8 cellular contexts compared by ENCODE assay signal in genomic region chr5:17217421-17218352, GRCh38. TPM values are rescaled to one million over a fixed set of nuclear protein-coding genes. Genes with fewer than 3 reads are reported as not detected.
DNase-seq lines count a peak whose midpoint lies in the region; ATAC-seq, FAIRE-seq and TF ChIP-seq lines count a peak whose summit lies in the region.

A gene with protein sequence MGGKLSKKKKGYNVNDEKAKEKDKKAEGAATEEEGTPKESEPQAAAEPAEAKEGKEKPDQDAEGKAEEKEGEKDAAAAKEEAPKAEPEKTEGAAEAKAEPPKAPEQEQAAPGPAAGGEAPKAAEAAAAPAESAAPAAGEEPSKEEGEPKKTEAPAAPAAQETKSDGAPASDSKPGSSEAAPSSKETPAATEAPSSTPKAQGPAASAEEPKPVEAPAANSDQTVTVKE (plus strand): TSS chr5:17217631. CDS start chr5:17275217, 57,586 bp downstream.

- intact Hi-C loops in GM12878 (cut with micrococcal nuclease; ENCODE audit: unreplicated experiment), result loop anchor here (2.0 to 10.0 kb wide), 5 partner anchors 61 to 895 kb away; no protein-coding TSS in a partner anchor

- H3K4me3 ChIP-seq in Peyer's patch, result peak within 1 kb of the TSS; percentile 51 to 94 (median 58)
- peak within 1 kb of the TSS; percentile 85 for H3K4me3 ChIP-seq in GM12878
- H3K4me3 ChIP-seq in iPS DF 6.9 (ENCODE audit: low read length), result peak within 1 kb of the TSS; percentile 86
- peak within 1 kb of the TSS; percentile 95 for H3K4me3 ChIP-seq in retinal pigment epithelial cell (ENCODE audit: low read length)
- no peak within 1 kb of the TSS for H3K4me3 ChIP-seq in SJCRH30

- H3K27me3 ChIP-seq in Peyer's patch (peaks cover 0 to 12% of the 10 kb centered on the region in 2 donors), GM12878 (replicated peaks in 1 of 2; ENCODE audit: control insufficient read depth in 2 of 2, insufficient read depth in 2 of 2, low read length in 1 of 2) (no peaks in the 10 kb centered on the region), iPS DF 6.9 (ENCODE audit: control insufficient read depth, insufficient read depth, low read length) (no peaks in the 10 kb centered on the region), SJCRH30 (no peaks in the 10 kb centered on the region)

- ATAC-seq in GM19397 (IDR thresholded peaks at IDR 0.05; ENCODE audit: unreplicated experiment) (peak; percentile 45), HG03520 (IDR thresholded peaks at IDR 0.05; ENCODE audit: unreplicated experiment) (peak; percentile 29), GM12878 (peak; percentile 21)

- RAD21 ChIA-PET in GM12878 (lab: Charles Lee; ENCODE audit: unreplicated experiment), result interaction anchor here (0.6 to 5.5 kb wide), 20 partner anchors 8 to 1091 kb away, joined by 3 to 123 read pairs (median 6); no protein-coding TSS in a partner anchor

- in situ Hi-C loops in GM12878 (cut with MboI), result loop anchor here (5.0 to 10.0 kb wide), 2 partner anchors 897 to 1090 kb away; no protein-coding TSS in a partner anchor

- H3K27ac ChIP-seq in Peyer's patch (peak within 1 kb of the TSS; percentile 57 to 94 (median 72)), GM12878 (ENCODE audit: control insufficient read depth, insufficient read depth) (peak within 1 kb of the TSS; percentile 43), iPS DF 6.9 (ENCODE audit: low read length) (no peak within 1 kb of the TSS), SJCRH30 (no peak within 1 kb of the TSS)

- peak within 1 kb of the TSS; percentile 82 for H3K9ac ChIP-seq in GM12878 (ENCODE audit: control insufficient read depth, insufficient read depth, low read length)

- H3K36me3 ChIP-seq in Peyer's patch (no peaks in the 10 kb centered on the region), GM12878 (ENCODE audit: control insufficient read depth in 2 of 2, insufficient read depth in 2 of 2, low read length in 1 of 2) (no peaks in the 10 kb centered on the region), iPS DF 6.9 (ENCODE audit: control insufficient read depth, insufficient read depth, low read length) (no peaks in the 10 kb centered on the region), SJCRH30 (no peaks in the 10 kb centered on the region)

- TF ChIP-seq POLR2A in Peyer's patch (IDR thresholded peaks at IDR 0.05) (peak in 1 of 2 donors; percentile 14), GM12878 (IDR thresholded peaks at IDR 0.05; ENCODE audit: low read depth, low read length) (peak; percentile 94)

- H4K20me1 ChIP-seq in GM12878 (ENCODE audit: control insufficient read depth, insufficient read depth), result no peaks in the 10 kb centered on the region

- TF ChIP-seq RAD21 in GM12878 (IDR thresholded peaks at IDR 0.05; ENCODE audit: insufficient read depth, low read depth, low read length), result no peak

- no peak for TF ChIP-seq CTCF in Peyer's patch (IDR thresholded peaks at IDR 0.05)
- no peak for TF ChIP-seq CTCF in GM12878 (IDR thresholded peaks at IDR 0.05 in 2 of 3, conservative IDR thresholded peaks at IDR 0.05 in 1 of 3; ENCODE audit: control insufficient read depth in 2 of 3, extremely low read depth in 1 of 3, insufficient read depth in 1 of 3, low read depth in 3 of 3, low read length in 3 of 3)
- TF ChIP-seq CTCF in retinal pigment epithelial cell (conservative IDR thresholded peaks at IDR 0.05; ENCODE audit: low read depth, low read length), result no peak

- 2% methylated on average over 36 of the region's 93 CpGs for WGBS in GM12878 (ENCODE audit: insufficient coverage, insufficient replicate concordance, low lambda C conversion rate, missing lambda C conversion rate)
- WGBS in iPS DF 6.9 (ENCODE audit: insufficient coverage, insufficient read length), result no CpG with 5 or more reads among the region's 93 CpGs

- H3K4me2 ChIP-seq in GM12878 (ENCODE audit: control insufficient read depth, insufficient read depth), result peak within 1 kb of the TSS; percentile 91

- peaks cover 49% of the 10 kb centered on the region for H3K79me2 ChIP-seq in GM12878 (ENCODE audit: control insufficient read depth, insufficient read depth, low read length)

- POLR2A ChIA-PET in GM12878 (lab: Charles Lee), result interaction anchor here (1.0 to 1.2 kb wide), 2 partner anchors 40 to 65 kb away, joined by 3 to 4 read pairs; no protein-coding TSS in a partner anchor

- CTCF ChIA-PET in GM12878 (lab: Yijun Ruan, JAX), result interaction anchor here (1.2 to 5.8 kb wide), 13 partner anchors 9 to 1099 kb away, joined by 4 to 132 read pairs (median 24); no protein-coding TSS in a partner anchor

- BruUV-seq in GM12878 (replicated peaks; lab: Mats Ljungman, UMichigan), result no TSS peak

- no peak for FAIRE-seq in GM12878 (lab: Jason Lieb, UNC)

- peak within 1 kb of the TSS; percentile 52 for H2AFZ ChIP-seq in GM12878 (ENCODE audit: control insufficient read depth, low read depth, low read length)

- DNase-seq in COLO668 (lab: John Stamatoyannopoulos, UW; ENCODE audit: unreplicated experiment), result peak; percentile 47
- peak; percentile 60 to 90 (median 85) for DNase-seq in Peyer's patch
- DNase-seq in GM12878 (ENCODE audit: low read depth, low spot score), result no peak
- no peak for DNase-seq in iPS DF 6.9 (ENCODE audit: low read depth, low spot score)
- no peak for DNase-seq in retinal pigment epithelial cell (ENCODE audit: low read depth)
- no peak for DNase-seq in SJCRH30

- H3K4me1 ChIP-seq in Peyer's patch (peaks cover 0 to 6% (median 0%) of the 10 kb centered on the region in 4 donors), GM12878 (ENCODE audit: control insufficient read depth, insufficient read depth, low read length) (peaks cover 9% of the 10 kb centered on the region), iPS DF 6.9 (ENCODE audit: control insufficient read depth, insufficient read depth, low read length) (peaks cover 2% of the 10 kb centered on the region; the same call in 1 of the 2 replicates), SJCRH30 (no peaks in the 10 kb centered on the region)

- H3K9me3 ChIP-seq in Peyer's patch (no peaks in the 10 kb centered on the region), GM12878 (replicated peaks; ENCODE audit: control insufficient read depth, insufficient read depth, low read length) (no peaks in the 10 kb centered on the region), iPS DF 6.9 (ENCODE audit: control insufficient read depth, insufficient read depth, low read length) (no peaks in the 10 kb centered on the region), SJCRH30 (replicated peaks) (no peaks in the 10 kb centered on the region)

- SMC1A ChIA-PET in GM12878 (lab: Charles Lee; ENCODE audit: uncharacterized antibody, unreplicated experiment), result interaction anchor here (1.5 to 6.0 kb wide), 14 partner anchors 9 to 1097 kb away, joined by 3 to 107 read pairs (median 13); no protein-coding TSS in a partner anchor

- no peak for TF ChIP-seq EP300 in GM12878 (IDR thresholded peaks at IDR 0.05; ENCODE audit: borderline replicate concordance in 1 of 2, control insufficient read depth in 1 of 2, low read depth in 2 of 2, low read length in 2 of 2)

TF ChIP-seq in GM12878, 131 proteins besides CTCF, POLR2A, EP300 and RAD21 (continues in another document):
- peak; percentile 81; the same call in 1 of the 2 replicates for TF ChIP-seq POLR2AphosphoS2 (IDR thresholded peaks at IDR 0.05; ENCODE audit: low read depth, low read length)
- TF ChIP-seq BHLHE40 (IDR thresholded peaks at IDR 0.05; ENCODE audit: borderline replicate concordance in 1 of 2, low read depth in 2 of 2, low read length in 1 of 2), result peak in 1 of 2 experiments; percentile 41; a peak in 1 of 4 replicates
- peak; percentile 60; the same call in 1 of the 2 replicates for TF ChIP-seq SMAD5 (IDR thresholded peaks at IDR 0.05; ENCODE audit: low read depth)
- TF ChIP-seq MXI1 (IDR thresholded peaks at IDR 0.05; ENCODE audit: low read depth, low read length), result peak; percentile 43; the same call in 1 of the 2 replicates
- TF ChIP-seq MYB (IDR thresholded peaks at IDR 0.05; ENCODE audit: borderline replicate concordance, low read depth, low read length), result no peak
- peak; percentile 93 for TF ChIP-seq LARP7 (IDR thresholded peaks at IDR 0.05)

RNA-seq across cellular contexts. Expression of the gene that starts here (rescaled TPM):
- total RNA-seq in Peyer's patch (10 to 100 TPM in 1 of 4 donors, 1 to 10 TPM in 2, not detected in 1; 6.7 to 39.6 (median 8.0) TPM), GM12878 (2014; rRNA removed) (123 and 126 TPM in 2 replicates), GM12878 (2014; rRNA removed; fragmentation: Illumina TruSeq; extraction: Trizol) (68.8 and 73.9 TPM in 2 replicates), GM12878 (2021) (190 and 193 TPM in 2 replicates)
- 26.2 and 27.4 TPM in 2 replicates for total RNA-seq in GM12878 (2013; cell fraction: nucleolus; rRNA removed)
- polyA plus RNA-seq in GM12878 (2011; ENCODE audit: low read depth), result 50.3 TPM
- polyA plus RNA-seq in GM12878 (2011; rRNA removed) (158 and 181 TPM in 2 replicates), GM12878 (2014; fragmentation: Illumina TruSeq; extraction: Trizol) (159 and 169 TPM in 2 replicates), GM12878 (2014; fragmentation: Nextera tagmentation; extraction: Ambion mirVana) (10 to 100 TPM; 27.3 to 57.5 TPM), GM12878 (2014; rRNA removed) (185 and 209 TPM in 2 replicates), GM12878 (2016; fragmentation: Nextera tagmentation; extraction: Ambion mirVana) (10 to 100 TPM; 59.0 to 78.7 TPM)
- 95.6 and 98.7 TPM in 2 replicates for polyA plus RNA-seq in GM12878 (2011; cell fraction: cytosol; rRNA removed)
- polyA plus RNA-seq in GM12878 (2011; cell fraction: nucleus; rRNA removed), result 22.4 and 34.3 TPM in 2 replicates
- 66.9 and 79.5 TPM in 2 replicates for polyA plus RNA-seq in GM12878 (2012)
- 28.4 and 35.5 TPM in 2 replicates for polyA minus RNA-seq in GM12878 (2011; rRNA and poly(A)+ RNA removed)
- 26.5 and 29.0 TPM in 2 replicates for polyA minus RNA-seq in GM12878 (2011; cell fraction: cytosol; rRNA and poly(A)+ RNA removed)
- polyA minus RNA-seq in GM12878 (2011; cell fraction: nucleus; rRNA and poly(A)+ RNA removed), result 4.7 and 9.5 TPM in 2 replicates
- not detected in 2 replicates for total RNA-seq in SJCRH30 (2014; rRNA removed; shearing (Covaris generic))

Comparison
In these comparisons a context has a peak if more than half of its experiments do, and no peak if none do; other contexts are left out.
1. DNase-seq: peak in COLO668 (single experiment) and Peyer's patch (3 of 3); none in GM12878 (single experiment), iPS DF 6.9 (single experiment), retinal pigment epithelial cell (single experiment) and SJCRH30 (0 of 2).
2. H3K27ac ChIP-seq: peak in Peyer's patch (4 of 4) and GM12878 (single experiment); none in iPS DF 6.9 (single experiment) and SJCRH30 (single experiment).
3. Peak in every context shown above with its lines, with median percentiles within 50 percentile points of each other: ATAC-seq.